ENCODE assay signal across 16 cellular contexts in genomic region chr1:41494351-41495170, GRCh38. TPM values are rescaled to one million over a fixed set of nuclear protein-coding genes. Genes with fewer than 3 reads are reported as not detected.
DNase-seq lines count a peak whose midpoint lies in the region; ATAC-seq and TF ChIP-seq lines count a peak whose summit lies in the region.
"Had no signal": no experiment of that assay in that cellular context is flagged by ENCODE, and none has a peak within 500 bp of the region (broad histone marks: within the 10 kb centered on the region; RNA-seq: fewer than 3 reads in every experiment).

No MANE protein-coding gene starts in this region.

- intact Hi-C loops in breast epithelium (cut with DNase I; ENCODE audit: low total_unique reads) = no loop called here

- no peak overlapping the region for H3K18ac ChIP-seq in mesendoderm (ENCODE audit: low read length)

- H2BK5ac ChIP-seq in mesendoderm (ENCODE audit: low read length) = no peak overlapping the region

- no peak overlapping the region for H4K8ac ChIP-seq in mesendoderm (ENCODE audit: low read depth, low read length)

- H3K4me1 ChIP-seq in breast epithelium (peaks cover 4 to 36% of the 10 kb centered on the region in 2 donors), mesendoderm (ENCODE audit: control insufficient read depth, low read depth, low read length) (peaks cover 7% of the 10 kb centered on the region), tibial nerve (peaks cover 0 to 52% (median 22%) of the 10 kb centered on the region in 4 donors)

- no peak overlapping the region for H3K4me2 ChIP-seq in mesendoderm (ENCODE audit: low read length)

- TF ChIP-seq POLR2A in breast epithelium (IDR thresholded peaks at IDR 0.05) (no peak), tibial nerve (IDR thresholded peaks at IDR 0.05) (no peak)

- WGBS in mesendoderm (ENCODE audit: extremely low coverage, insufficient coverage, low lambda C conversion rate) = no CpG with 5 or more reads among the region's 17 CpGs
- 81 to 86% methylated on average over 16 to 17 of the region's 17 CpGs for WGBS in tibial nerve, 2 donors

- no peaks in the 10 kb centered on the region for H3K9me3 ChIP-seq in breast epithelium
- no peaks in the 10 kb centered on the region for H3K9me3 ChIP-seq in tibial nerve

- no peaks in the 10 kb centered on the region for H3K36me3 Mint-ChIP-seq in activated naive CD8-positive, alpha-beta T cell treated with anti-CD3 and anti-CD28 coated beads for 36 hours
- H3K36me3 Mint-ChIP-seq in activated naive CD8-positive, alpha-beta T cell treated with anti-CD3 and anti-CD28 coated beads, Interleukin-2, amount 50 U/mL, for 24 hours (ENCODE audit: low read depth) = no peaks in the 10 kb centered on the region
- H3K36me3 Mint-ChIP-seq: CD4-positive, CD25-positive, alpha-beta regulatory T cell had no signal

- no peaks in the 10 kb centered on the region for H3K36me3 ChIP-seq in breast epithelium
- H3K36me3 ChIP-seq in mesendoderm (ENCODE audit: control insufficient read depth, insufficient read depth, low read length) = no peaks in the 10 kb centered on the region
- no peaks in the 10 kb centered on the region for H3K36me3 ChIP-seq in tibial nerve
- H3K36me3 ChIP-seq: brain microvascular endothelial cell had no signal

- H3K27ac Mint-ChIP-seq in activated naive CD8-positive, alpha-beta T cell treated with anti-CD3 and anti-CD28 coated beads for 36 hours = no peak overlapping the region
- no peak overlapping the region for H3K27ac Mint-ChIP-seq in activated naive CD8-positive, alpha-beta T cell treated with anti-CD3 and anti-CD28 coated beads, Interleukin-2, amount 50 U/mL, for 24 hours
- H3K27ac Mint-ChIP-seq: CD4-positive, CD25-positive, alpha-beta regulatory T cell had no signal

- peak overlapping the region; percentile 34 for H3K4me3 Mint-ChIP-seq in activated naive CD8-positive, alpha-beta T cell treated with anti-CD3 and anti-CD28 coated beads for 36 hours
- H3K4me3 Mint-ChIP-seq in activated naive CD8-positive, alpha-beta T cell treated with anti-CD3 and anti-CD28 coated beads, Interleukin-2, amount 50 U/mL, for 24 hours = no peak overlapping the region

- no peak overlapping the region for H4K5ac ChIP-seq in mesendoderm (ENCODE audit: low read length)

- TF ChIP-seq EP300 in tibial nerve (IDR thresholded peaks at IDR 0.05) = no peak

- H3K27ac ChIP-seq in breast epithelium = peak overlapping the region; percentile 21 to 90
- no peak overlapping the region for H3K27ac ChIP-seq in mesendoderm (ENCODE audit: low read depth, low read length)
- H3K27ac ChIP-seq in tibial nerve = peak overlapping the region; percentile 83 to 98 (median 94)
- H3K27ac ChIP-seq: brain microvascular endothelial cell had no signal

- no peak overlapping the region for H3K4me3 ChIP-seq in breast epithelium
- H3K4me3 ChIP-seq in mesendoderm (ENCODE audit: low read length) = no peak overlapping the region
- no peak overlapping the region for H3K4me3 ChIP-seq in tibial nerve

- H3K27me3 ChIP-seq in breast epithelium (no peaks in the 10 kb centered on the region), mesendoderm (ENCODE audit: insufficient read depth, low read length, poor library complexity) (no peaks in the 10 kb centered on the region), tibial nerve (no peaks in the 10 kb centered on the region)
- H3K27me3 ChIP-seq: brain microvascular endothelial cell had no signal

- H3K9me3 Mint-ChIP-seq in activated naive CD8-positive, alpha-beta T cell treated with anti-CD3 and anti-CD28 coated beads for 36 hours = no peaks in the 10 kb centered on the region
- H3K9me3 Mint-ChIP-seq in activated naive CD8-positive, alpha-beta T cell treated with anti-CD3 and anti-CD28 coated beads, Interleukin-2, amount 50 U/mL, for 24 hours = no peaks in the 10 kb centered on the region
- H3K9me3 Mint-ChIP-seq: CD4-positive, CD25-positive, alpha-beta regulatory T cell had no signal

- H3K27me3 Mint-ChIP-seq in activated naive CD8-positive, alpha-beta T cell treated with anti-CD3 and anti-CD28 coated beads for 36 hours = peaks cover 32% of the 10 kb centered on the region
- peaks cover 21% of the 10 kb centered on the region for H3K27me3 Mint-ChIP-seq in activated naive CD8-positive, alpha-beta T cell treated with anti-CD3 and anti-CD28 coated beads, Interleukin-2, amount 50 U/mL, for 24 hours

- H2AK5ac ChIP-seq in mesendoderm (ENCODE audit: low read length) = no peak overlapping the region

- H2BK120ac ChIP-seq in mesendoderm (ENCODE audit: low read depth, low read length) = no peak overlapping the region

- H3K56ac ChIP-seq in mesendoderm (ENCODE audit: low read length) = no peak overlapping the region

- H3K4me1 Mint-ChIP-seq in activated naive CD8-positive, alpha-beta T cell treated with anti-CD3 and anti-CD28 coated beads for 36 hours = peaks cover 11% of the 10 kb centered on the region
- peaks cover 10% of the 10 kb centered on the region for H3K4me1 Mint-ChIP-seq in activated naive CD8-positive, alpha-beta T cell treated with anti-CD3 and anti-CD28 coated beads, Interleukin-2, amount 50 U/mL, for 24 hours

- H3K79me1 ChIP-seq in mesendoderm (ENCODE audit: low read length) = no peaks in the 10 kb centered on the region

- H3K4ac ChIP-seq in mesendoderm (ENCODE audit: low read depth, low read length) = peak overlapping the region; percentile 64

- ATAC-seq in activated naive CD8-positive, alpha-beta T cell treated with anti-CD3 and anti-CD28 coated beads, Interleukin-2, amount 50 U/mL, for 24 hours = no peak
- no peak for ATAC-seq in HG02870 (IDR thresholded peaks at IDR 0.05; ENCODE audit: unreplicated experiment)

- no peaks in the 10 kb centered on the region for H3K79me2 ChIP-seq in mesendoderm (ENCODE audit: control insufficient read depth, insufficient read depth, low read length)

- no peak overlapping the region for H2BK15ac ChIP-seq in mesendoderm (replicated peaks; ENCODE audit: low read depth)

- no peak overlapping the region for H3K9ac ChIP-seq in mesendoderm (ENCODE audit: low read length)

- no peak for DNase-seq in activated naive CD8-positive, alpha-beta T cell treated with anti-CD3 and anti-CD28 coated beads for 36 hours
- no peak for DNase-seq in activated naive CD8-positive, alpha-beta T cell treated with anti-CD3 and anti-CD28 coated beads, Interleukin-2, amount 50 U/mL, for 24 hours
- DNase-seq in breast epithelium (ENCODE audit: low spot score in 2 of 2) (no peak), mesendoderm (no peak), tibial nerve (ENCODE audit: low spot score in 2 of 2) (no peak), NCI-H1930 (lab: John Stamatoyannopoulos, UW) (no peak)
- DNase-seq in stimulated activated CD4-positive, alpha-beta T cell treated with anti-CD3 and anti-CD28 coated beads, Interleukin-2, amount 100 ng/mL, for 48 hours = no peak
- DNase-seq: activated CD4-positive, CD25-positive, alpha-beta regulatory T cell; brain microvascular endothelial cell; effector CD4-positive, alpha-beta T cell; NCI-H774; stimulated activated CD4-positive, alpha-beta T cell treated with anti-CD3 and anti-CD28 coated beads, Interleukin-4, amount 100 ng/mL, for 4 hours had no signal

- TF ChIP-seq CTCF in breast epithelium (IDR thresholded peaks at IDR 0.05) (no peak), tibial nerve (IDR thresholded peaks at IDR 0.05) (no peak)

- H3K23ac ChIP-seq in mesendoderm (ENCODE audit: low read length) = no peak overlapping the region

RNA-seq across cellular contexts. Expression of gene EDN2, which starts 10.1 kb away (rescaled TPM):
- total RNA-seq in activated naive CD8-positive, alpha-beta T cell treated with anti-CD3 and anti-CD28 coated beads for 36 hours = not detected
- 1 to 10 TPM in 2 of 3 donors, not detected in 1; 2.3 to 3.8 TPM for total RNA-seq in breast epithelium
- 0.48 TPM for polyA plus RNA-seq in mesendoderm (2013, experiment 1 of 2)
- 0.48 TPM for polyA plus RNA-seq in mesendoderm (2013, experiment 2 of 2)
- total RNA-seq in tibial nerve = 1 to 10 TPM in 1 of 4 donors, under 1 TPM in 1, not detected in 2; 0.78 to 3.1 TPM
- total RNA-seq: skeletal muscle tissue; T-helper 1 cell treated with Interleukin-12 subunit alpha and Interleukin-12 subunit beta and Interleukin-4 antibody, amounts not matched to agents 30 ng/mL and 1 ng/mL, for 36 hours had no signal
- polyA plus RNA-seq: CD4-positive, CD25-positive, alpha-beta regulatory T cell had no signal
